Comparison of ENCODE assay signal across 40 cellular contexts in genomic region chr19:41097302-41097701, GRCh38. TPM values are rescaled to one million over a fixed set of nuclear protein-coding genes. Genes with fewer than 3 reads are reported as not detected.
"Had no signal": no experiment of that assay in that cellular context is flagged by ENCODE, and none has a peak within 500 bp of the region (broad histone marks: within the 10 kb centered on the region; RNA-seq: fewer than 3 reads in every experiment).

No MANE protein-coding gene starts in this region.

- H3K4me3 ChIP-seq: MG63 had no signal

- H3K36me3 ChIP-seq: MG63 had no signal

- DNase-seq: Karpas-422, Kasumi-1, MG63, MM.1S, MV-4-11, NCI-H1048, NCI-H1092, NCI-H1092 treated with DMSO at 0.1 percent for 48 hours, NCI-H1105, NCI-H1105 treated with DMSO at 0.1 percent for 48 hours, NCI-H1417, NCI-H1417 treated with DMSO at 0.1 percent for 48 hours, NCI-H1436, NCI-H1436 treated with DMSO at 0.1 percent for 48 hours, NCI-H146, NCI-H1694, NCI-H1694 treated with DMSO at 0.1 percent for 48 hours, NCI-H187, NCI-H187 treated with DMSO at 0.1 percent for 48 hours, NCI-H1930, NCI-H2029, NCI-H2029 treated with DMSO at 0.1 percent for 48 hours, NCI-H2081, NCI-H2081 treated with DMSO at 0.1 percent for 48 hours, NCI-H2107, NCI-H2171, NCI-H2171 treated with DMSO at 0.1 percent for 48 hours, NCI-H2227 treated with DMSO at 0.1 percent for 48 hours, NCI-H226, NCI-H345, NCI-H446, NCI-H446 treated with DMSO at 0.1 percent for 48 hours, NCI-H510A, NCI-H510A treated with DMSO at 0.1 percent for 48 hours, NCI-H524, NCI-H524 treated with DMSO at 0.1 percent for 48 hours had no signal

RNA-seq across cellular contexts. Expression of gene CYP2A13, which starts 9.1 kb away (rescaled TPM):
- total RNA-seq: LHCN-M2, M059J, MCF 10A, NCI-H460 had no signal

RNA-seq across cellular contexts. Expression of gene CYP2F1, which starts 16.9 kb away (rescaled TPM):
- total RNA-seq: LHCN-M2, M059J, MCF 10A, NCI-H460 had no signal
